In the genomic region with DNA sequence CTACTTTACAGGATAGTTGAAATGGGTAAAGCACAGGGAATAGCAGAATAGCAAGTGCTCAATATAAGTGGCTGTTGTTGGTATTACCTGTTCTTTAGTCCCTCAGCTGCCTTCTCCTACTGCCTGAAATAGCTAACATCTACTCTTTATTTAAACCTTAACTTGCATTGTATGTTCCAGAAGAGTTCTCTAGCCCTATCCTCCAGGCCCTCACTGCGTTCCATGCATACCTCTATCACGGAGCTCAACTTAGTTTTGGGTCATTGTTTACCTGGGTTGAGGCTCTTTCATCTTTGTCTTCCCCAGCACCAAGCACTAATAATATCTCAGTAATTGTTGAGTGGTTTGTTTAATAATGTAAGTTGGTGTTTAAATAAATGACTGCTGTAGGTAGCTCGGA, we compare ENCODE assay signal across 7 cellular contexts.
"Had no signal": no experiment of that assay in that cellular context is flagged by ENCODE, and none has a peak within 500 bp of the region (broad histone marks: within the 10 kb centered on the region; RNA-seq: fewer than 3 reads in every experiment).

No MANE protein-coding gene starts in this region.

- ATAC-seq: GM23338, HCT116, K562 had no signal

- H3K4me3 Mint-ChIP-seq: GM23338, HFFc6 had no signal

- H3K4me1 ChIP-seq: HAP-1 had no signal

- H3K4me3 ChIP-seq: GM23338, HAP-1, K562 had no signal

- H3K36me3 ChIP-seq: HAP-1 had no signal

- DNase-seq: H7, HFFc6, IMR-90 had no signal

- H3K27ac Mint-ChIP-seq: GM23338, HFFc6 had no signal

- H3K9me3 ChIP-seq: HAP-1 had no signal
